Comparison of ENCODE assay signal across 8 cellular contexts in genomic region chr10:117165557-117166419, GRCh38. TPM values are rescaled to one million over a fixed set of nuclear protein-coding genes. Genes with fewer than 3 reads are reported as not detected.
DNase-seq lines count a peak whose midpoint lies in the region; ATAC-seq, FAIRE-seq and TF ChIP-seq lines count a peak whose summit lies in the region.

No MANE protein-coding gene starts in this region.

- DNase-seq in activated CD8-positive, alpha-beta memory T cell treated with anti-CD3 and anti-CD28 coated beads for 24 hours, result peak; percentile 66
- no peak for DNase-seq in activated CD8-positive, alpha-beta memory T cell treated with anti-CD3 and anti-CD28 coated beads, Interleukin-2, amount 10 ng/mL, durations not matched to agents 7 days and 5 days
- DNase-seq in NCI-H2227 treated with DMSO at 0.1 percent for 48 hours (lab: John Stamatoyannopoulos, UW), result peak; percentile 69
- DNase-seq in breast epithelium (ENCODE audit: low spot score in 2 of 2), result no peak
- DNase-seq in left colon, result peak in 1 of 2 donors; percentile 33
- DNase-seq in tibial nerve (ENCODE audit: low spot score in 2 of 2), result no peak
- DNase-seq in GM12892 (ENCODE audit: insufficient read length), result no peak

- 0 to 2% methylated on average over 39 to 50 of the region's 50 CpGs for WGBS in tibial nerve, 2 donors

- TF ChIP-seq CTCF in breast epithelium (IDR thresholded peaks at IDR 0.05), result peak in 1 of 3 donors; percentile 17
- peak; percentile 25 to 44 (median 31) for TF ChIP-seq CTCF in tibial nerve (IDR thresholded peaks at IDR 0.05)

- H3K4me3 Mint-ChIP-seq in activated CD8-positive, alpha-beta memory T cell treated with anti-CD3 and anti-CD28 coated beads, Interleukin-2, amount 10 ng/mL, durations not matched to agents 7 days and 5 days, result no peak overlapping the region

- no peak overlapping the region for H3K27ac Mint-ChIP-seq in activated CD8-positive, alpha-beta memory T cell treated with anti-CD3 and anti-CD28 coated beads, Interleukin-2, amount 10 ng/mL, durations not matched to agents 7 days and 5 days

- no peak for FAIRE-seq in GM12892 (lab: Jason Lieb, UNC)

- H3K27me3 ChIP-seq in breast epithelium (peaks cover 0 to 100% of the 10 kb centered on the region in 2 donors), tibial nerve (peaks cover 0 to 100% of the 10 kb centered on the region in 2 donors)

- peaks cover 14% of the 10 kb centered on the region for H3K4me1 Mint-ChIP-seq in activated CD8-positive, alpha-beta memory T cell treated with anti-CD3 and anti-CD28 coated beads, Interleukin-2, amount 10 ng/mL, durations not matched to agents 7 days and 5 days

- ATAC-seq in activated CD8-positive, alpha-beta memory T cell treated with anti-CD3 and anti-CD28 coated beads, Interleukin-2, amount 10 ng/mL, durations not matched to agents 7 days and 5 days, result no peak
- ATAC-seq in left colon, result peak; percentile 66
- no peak for ATAC-seq in HG03457 (IDR thresholded peaks at IDR 0.05; ENCODE audit: unreplicated experiment)

- intact Hi-C loops in breast epithelium (cut with DNase I; ENCODE audit: low total_unique reads), result no loop called here
- intact Hi-C loops in left colon (cut with DNase I, micrococcal nuclease), result loop anchor here in 1 of 2 donors (10.0 kb wide), 1 partner anchor 361 kb away; no protein-coding TSS in a partner anchor

- H3K9me3 ChIP-seq in breast epithelium, result no peaks in the 10 kb centered on the region
- no peaks in the 10 kb centered on the region for H3K9me3 ChIP-seq in tibial nerve

- H3K27ac ChIP-seq in breast epithelium (no peak overlapping the region), tibial nerve (no peak overlapping the region)

- peaks cover 4 to 22% of the 10 kb centered on the region in 2 donors for H3K4me1 ChIP-seq in breast epithelium
- peaks cover 0 to 64% (median 20%) of the 10 kb centered on the region in 4 donors for H3K4me1 ChIP-seq in tibial nerve

- peaks cover 2% of the 10 kb centered on the region for H3K36me3 Mint-ChIP-seq in activated CD8-positive, alpha-beta memory T cell treated with anti-CD3 and anti-CD28 coated beads, Interleukin-2, amount 10 ng/mL, durations not matched to agents 7 days and 5 days

- H3K4me3 ChIP-seq in breast epithelium, result peak overlapping the region in 2 of 3 donors; percentile 26 to 58
- H3K4me3 ChIP-seq in tibial nerve, result peak overlapping the region in 1 of 4 donors; percentile 40

- CTCF ChIA-PET in activated CD8-positive, alpha-beta memory T cell treated with anti-CD3 and anti-CD28 coated beads, Interleukin-2, amount 10 ng/mL, durations not matched to agents 7 days and 5 days (lab: Charles Lee), result interaction anchor here (0.7 to 3.3 kb wide), 5 partner anchors 10 to 378 kb away, joined by 3 to 19 read pairs (median 10); no protein-coding TSS in a partner anchor

- H3K36me3 ChIP-seq in breast epithelium (no peaks in the 10 kb centered on the region), tibial nerve (no peaks in the 10 kb centered on the region)

- H3K9me3 Mint-ChIP-seq in activated CD8-positive, alpha-beta memory T cell treated with anti-CD3 and anti-CD28 coated beads, Interleukin-2, amount 10 ng/mL, durations not matched to agents 7 days and 5 days (ENCODE audit: low read depth), result no peaks in the 10 kb centered on the region

- TF ChIP-seq POLR2A in breast epithelium (IDR thresholded peaks at IDR 0.05), result no peak
- no peak for TF ChIP-seq POLR2A in tibial nerve (IDR thresholded peaks at IDR 0.05)
- no peak for TF ChIP-seq POLR2A in GM12892 (IDR thresholded peaks at IDR 0.05; ENCODE audit: low read depth, low read length)

- TF ChIP-seq EP300 in tibial nerve (IDR thresholded peaks at IDR 0.05), result no peak

- peaks cover 93% of the 10 kb centered on the region for H3K27me3 Mint-ChIP-seq in activated CD8-positive, alpha-beta memory T cell treated with anti-CD3 and anti-CD28 coated beads, Interleukin-2, amount 10 ng/mL, durations not matched to agents 7 days and 5 days

RNA-seq across cellular contexts. Expression of gene VAX1, which starts 27.7 kb away (rescaled TPM):
- not detected for total RNA-seq in activated CD8-positive, alpha-beta memory T cell treated with anti-CD3 and anti-CD28 coated beads, Interleukin-2, amount 10 ng/mL, durations not matched to agents 7 days and 5 days
- not detected for total RNA-seq in breast epithelium
- total RNA-seq in left colon, result not detected
- not detected for total RNA-seq in tibial nerve
- polyA plus RNA-seq in GM12892 (2012; ENCODE audit: missing spikeins), result not detected

RNA-seq across cellular contexts. Expression of gene KCNK18, which starts 31.5 kb away (rescaled TPM):
- not detected for total RNA-seq in activated CD8-positive, alpha-beta memory T cell treated with anti-CD3 and anti-CD28 coated beads, Interleukin-2, amount 10 ng/mL, durations not matched to agents 7 days and 5 days
- total RNA-seq in breast epithelium, result not detected
- total RNA-seq in left colon, result not detected
- total RNA-seq in tibial nerve, result not detected
- polyA plus RNA-seq in GM12892 (2012; ENCODE audit: missing spikeins), result not detected

Comparison
In these comparisons a context has a peak if more than half of its experiments do, and no peak if none do; other contexts are left out.
1. DNase-seq: peak in activated CD8-positive, alpha-beta memory T cell treated with anti-CD3 and anti-CD28 coated beads for 24 hours (single experiment) and NCI-H2227 treated with DMSO at 0.1 percent for 48 hours (single experiment); none in activated CD8-positive, alpha-beta memory T cell treated with anti-CD3 and anti-CD28 coated beads, Interleukin-2, amount 10 ng/mL, durations not matched to agents 7 days and 5 days (single experiment), breast epithelium (0 of 2), tibial nerve (0 of 2) and GM12892 (single experiment).